18 cellular contexts compared by ENCODE assay signal in the genomic region with DNA sequence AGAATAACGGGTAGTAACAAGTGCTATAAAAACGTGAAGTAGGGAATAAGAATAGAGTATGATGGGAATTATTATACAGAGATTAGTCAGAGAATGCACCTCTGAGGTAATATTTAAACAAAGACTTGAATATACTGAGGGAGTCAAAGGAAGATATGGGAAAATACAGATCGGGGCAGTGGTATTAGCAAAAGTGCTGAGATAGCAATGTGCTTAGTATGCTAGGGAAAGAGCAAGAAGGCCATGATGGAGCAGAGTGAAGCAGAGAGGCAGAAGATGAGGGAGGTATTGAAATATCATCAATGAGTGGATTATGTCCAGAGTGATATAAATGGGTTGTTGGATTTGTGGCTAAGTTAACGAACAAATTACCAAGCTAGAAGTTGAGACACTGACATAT.
"Had no signal": no experiment of that assay in that cellular context is flagged by ENCODE, and none has a peak within 500 bp of the region (broad histone marks: within the 10 kb centered on the region; RNA-seq: fewer than 3 reads in every experiment).

No MANE protein-coding gene starts in this region.

- H3K36me3 ChIP-seq: colonic mucosa, lower lobe of right lung, prostate gland had no signal

- H3K27me3 ChIP-seq: colonic mucosa, foreskin keratinocyte, left lung had no signal

- ATAC-seq: foreskin keratinocyte; left lung; lower lobe of right lung; naive thymus-derived CD4-positive, alpha-beta T cell; sciatic nerve had no signal

- FAIRE-seq: keratinocyte had no signal

- H3K4me1 ChIP-seq: colonic mucosa, left lung, lower lobe of right lung, parathyroid adenoma, prostate gland had no signal

- H2AFZ ChIP-seq: parathyroid adenoma had no signal

- H3K79me2 ChIP-seq: parathyroid adenoma had no signal

- H3K4me3 ChIP-seq: colonic mucosa, left lung, lower lobe of right lung, prostate gland, skin epidermis had no signal

- DNase-seq: colonic mucosa; dermis blood vessel endothelial cell; foreskin keratinocyte; immature natural killer cell; left lung; lower lobe of right lung; mesendoderm; naive thymus-derived CD4-positive, alpha-beta T cell; nephron progenitor cell; retina; stimulated activated CD4-positive, alpha-beta T cell treated with anti-CD3 and anti-CD28 coated beads, Interleukin-12 subunit alpha, Interleukin-12 subunit beta, amount 100 ng/mL, for 4 hours; stimulated activated naive CD4-positive, alpha-beta T cell; trophoblast cell had no signal

- H3K9ac ChIP-seq: parathyroid adenoma had no signal

- H3K27ac Mint-ChIP-seq: nephron progenitor cell had no signal

- H3K9me3 ChIP-seq: colonic mucosa, left lung, lower lobe of right lung, prostate gland had no signal

- H3K27ac ChIP-seq: colonic mucosa, foreskin keratinocyte, left lung, lower lobe of right lung, parathyroid adenoma, prostate gland, skin epidermis had no signal

- H3K36me3 Mint-ChIP-seq: immature natural killer cell had no signal

- H3K4me3 Mint-ChIP-seq: immature natural killer cell; naive thymus-derived CD4-positive, alpha-beta T cell; nephron progenitor cell had no signal

- H3K27me3 Mint-ChIP-seq: naive thymus-derived CD4-positive, alpha-beta T cell had no signal
